28 cellular contexts compared by ENCODE assay signal in the genomic region with DNA sequence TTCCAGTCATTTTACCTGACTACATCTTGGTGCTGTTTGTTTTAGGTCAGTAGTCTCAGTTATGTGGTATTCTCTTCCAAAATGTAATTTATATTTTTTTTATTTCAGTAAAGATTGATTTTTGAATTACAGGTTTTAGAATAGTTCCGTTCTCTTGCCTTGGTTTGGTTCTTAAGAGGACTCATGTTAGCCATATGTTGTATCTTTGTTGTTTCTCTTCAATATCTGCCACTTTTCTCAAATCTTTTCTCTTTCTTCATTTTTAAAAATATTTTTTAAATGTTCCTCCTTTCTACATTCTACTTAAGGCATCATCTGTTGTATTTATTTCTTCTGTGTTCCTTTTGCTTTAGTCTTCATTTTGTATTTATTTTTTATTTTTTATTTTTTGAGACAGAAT.
"Had no signal": no experiment of that assay in that cellular context is flagged by ENCODE, and none has a peak within 500 bp of the region (broad histone marks: within the 10 kb centered on the region; RNA-seq: fewer than 3 reads in every experiment).

No MANE protein-coding gene starts in this region.

- H3K36me3 ChIP-seq: thoracic aorta, thyroid gland, uterus, vagina had no signal

- H3K27me3 Mint-ChIP-seq: stimulated activated memory B cell treated with anti-CD40 and anti-IgM and Interleukin-4, amounts not matched to agents 10 μg/mL and 1 μg/mL and 100 μg/mL, for 72 hours; stimulated activated naive B cell treated with anti-CD40 and anti-IgM and Interleukin-4, amounts not matched to agents 10 μg/mL and 1 μg/mL and 100 μg/mL, for 72 hours; stimulated activated naive CD8-positive, alpha-beta T cell treated with anti-CD3 and anti-CD28 coated beads, Interleukin-15, amount 100 ng/mL, for 72 hours; stimulated activated naive CD8-positive, alpha-beta T cell treated with anti-CD3 and anti-CD28 coated beads, Interleukin-15, Interleukin-2, amounts not matched to agents 100 ng/mL and 50 ng/mL, for 24 hours; type B pancreatic cell had no signal

- H3K27me3 ChIP-seq: stomach, suprapubic skin, testis, thyroid gland, tibial artery, tibial nerve, transverse colon, upper lobe of left lung, upper lobe of right lung, uterus, vagina had no signal

- DNase-seq: stimulated activated CD4-positive, alpha-beta T cell treated with anti-CD3 and anti-CD28 coated beads, Interleukin-2, amount 100 ng/mL, for 48 hours; stimulated activated CD4-positive, alpha-beta T cell treated with anti-CD3 and anti-CD28 coated beads, Interleukin-4, amount 100 ng/mL, for 1 hour; stimulated activated CD4-positive, alpha-beta T cell treated with anti-CD3 and anti-CD28 coated beads, Interleukin-4, amount 100 ng/mL, for 24 hours; stimulated activated CD4-positive, alpha-beta T cell treated with anti-CD3 and anti-CD28 coated beads, Interleukin-4, amount 100 ng/mL, for 4 hours; stimulated activated CD8-positive, alpha-beta memory T cell treated with anti-CD3 and anti-CD28 coated beads, Interleukin-4, amount 100 ng/mL, for 48 hours; stimulated activated naive B cell treated with anti-CD40 and anti-IgM and Interleukin-4, amounts not matched to agents 10 μg/mL and 1 μg/mL and 100 μg/mL, for 72 hours; stimulated activated naive CD4-positive, alpha-beta T cell; stimulated activated naive CD4-positive, alpha-beta T cell treated with Interleukin-2 at 50 U/mL for 16 hours; stimulated activated naive CD8-positive, alpha-beta T cell treated with anti-CD3 and anti-CD28 coated beads, Interleukin-15, amount 100 ng/mL, for 72 hours; stimulated activated naive CD8-positive, alpha-beta T cell treated with anti-CD3 and anti-CD28 coated beads, Interleukin-15, Interleukin-2, amounts not matched to agents 100 U/mL and 50 U/mL, for 24 hours; stomach; substantia nigra; testis; thyroid gland; transverse colon; trophoblast cell; upper lobe of left lung; upper lobe of right lung; uterus had no signal

- H3K4me1 ChIP-seq: testis, uterus had no signal

- H3K9me3 Mint-ChIP-seq: stimulated activated effector memory CD8-positive, alpha-beta T cell treated with anti-CD3 and anti-CD28 coated beads, Interleukin-12 subunit alpha, Interleukin-12 subunit beta, amount 100 ng/mL, for 72 hours had no signal

- H3K9me3 ChIP-seq: stomach, suprapubic skin, testis, thoracic aorta, thyroid gland, tibial artery, tibial nerve, transverse colon, upper lobe of left lung, upper lobe of right lung, uterus, vagina had no signal

- H3K27ac ChIP-seq: stomach, suprapubic skin, testis, thoracic aorta, thyroid gland, tibial artery, tibial nerve, transverse colon, upper lobe of left lung, upper lobe of right lung, uterus, vagina had no signal

- H3K4me3 ChIP-seq: stomach, suprapubic skin, testis, thoracic aorta, thyroid gland, tibial artery, tibial nerve, transverse colon, upper lobe of left lung, upper lobe of right lung, uterus, vagina had no signal

- H3K4me3 Mint-ChIP-seq: stimulated activated effector memory CD8-positive, alpha-beta T cell treated with anti-CD3 and anti-CD28 coated beads, Interleukin-12 subunit alpha, Interleukin-12 subunit beta, amount 100 ng/mL, for 72 hours; stimulated activated memory B cell treated with anti-CD40 and anti-IgM and Interleukin-4, amounts not matched to agents 10 μg/mL and 1 μg/mL and 100 μg/mL, for 72 hours; stimulated activated naive B cell treated with anti-CD40 and anti-IgM and Interleukin-4, amounts not matched to agents 10 μg/mL and 1 μg/mL and 100 μg/mL, for 72 hours; stimulated activated naive CD8-positive, alpha-beta T cell treated with anti-CD3 and anti-CD28 coated beads, Interleukin-15, amount 100 ng/mL, for 72 hours; stimulated activated naive CD8-positive, alpha-beta T cell treated with anti-CD3 and anti-CD28 coated beads, Interleukin-15, Interleukin-2, amounts not matched to agents 100 ng/mL and 50 ng/mL, for 24 hours; type B pancreatic cell had no signal

- H3K27ac Mint-ChIP-seq: stimulated activated effector memory CD8-positive, alpha-beta T cell treated with anti-CD3 and anti-CD28 coated beads, Interleukin-12 subunit alpha, Interleukin-12 subunit beta, amount 100 ng/mL, for 72 hours; stimulated activated memory B cell treated with anti-CD40 and anti-IgM and Interleukin-4, amounts not matched to agents 10 μg/mL and 1 μg/mL and 100 μg/mL, for 72 hours; stimulated activated naive B cell treated with anti-CD40 and anti-IgM and Interleukin-4, amounts not matched to agents 10 μg/mL and 1 μg/mL and 100 μg/mL, for 72 hours; stimulated activated naive CD8-positive, alpha-beta T cell treated with anti-CD3 and anti-CD28 coated beads, Interleukin-15, Interleukin-2, amounts not matched to agents 100 ng/mL and 50 ng/mL, for 24 hours; type B pancreatic cell had no signal
